Comparison of ENCODE assay signal across 18 cellular contexts in the genomic region with DNA sequence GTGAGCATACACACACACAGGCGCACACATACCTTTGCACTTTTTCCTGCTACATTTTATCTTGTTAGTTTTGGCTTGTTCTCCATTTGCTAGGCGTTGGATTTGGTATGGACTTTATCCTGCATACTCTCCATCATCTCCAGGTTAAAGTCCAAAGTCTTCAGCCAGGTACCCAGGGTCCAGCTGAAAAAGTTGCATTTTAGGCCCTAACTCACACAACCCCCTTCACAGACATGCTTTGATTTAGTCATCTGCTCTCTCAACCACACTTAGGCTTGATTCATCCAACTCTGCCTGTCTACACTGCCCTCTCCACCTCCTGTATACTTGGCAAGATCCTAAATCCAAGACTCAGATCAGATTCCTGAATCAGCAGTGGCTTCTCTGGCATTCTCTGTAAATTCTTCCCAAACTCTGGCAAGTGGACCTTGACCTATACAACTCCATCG. TPM values are rescaled to one million over a fixed set of nuclear protein-coding genes. Genes with fewer than 3 reads are reported as not detected.
"Had no signal": no experiment of that assay in that cellular context is flagged by ENCODE, and none has a peak within 500 bp of the region (broad histone marks: within the 10 kb centered on the region; RNA-seq: fewer than 3 reads in every experiment).

No MANE protein-coding gene starts in this region.

- H3K36me3 ChIP-seq: right atrium auricular region, upper lobe of left lung had no signal

- ATAC-seq: activated CD8-positive, alpha-beta memory T cell treated with anti-CD3 and anti-CD28 coated beads, Interleukin-2, amount 10 ng/mL, durations not matched to agents 7 days and 5 days; naive thymus-derived CD8-positive, alpha-beta T cell; T-cell had no signal

- H3K4me3 ChIP-seq: right atrium auricular region, skin epidermis, upper lobe of left lung had no signal

- H3K9me3 ChIP-seq: right atrium auricular region, upper lobe of left lung had no signal

- DNase-seq: activated CD4-positive, alpha-beta memory T cell treated with anti-CD3 and anti-CD28 coated beads for 36 hours; activated CD8-positive, alpha-beta memory T cell treated with anti-CD3 and anti-CD28 coated beads, Interleukin-2, amount 10 ng/mL, durations not matched to agents 7 days and 5 days; activated effector memory CD4-positive, alpha-beta T cell treated with Interleukin-2 at 50 U/mL for 16 hours; activated naive CD4-positive, alpha-beta T cell treated with anti-CD3 and anti-CD28 coated beads, Interleukin-2, amount 50 U/mL, for 16 hours; activated T-cell treated with anti-CD3 and anti-CD28 coated beads, Interleukin-2, amount 50 U/mL, for 1 hour; central memory CD4-positive, alpha-beta T cell; cortex of kidney; effector CD8-positive, alpha-beta T cell; foreskin melanocyte; head of caudate nucleus; naive thymus-derived CD8-positive, alpha-beta T cell; posterior cingulate gyrus; T-cell; upper lobe of left lung had no signal

- H3K4me1 ChIP-seq: right atrium auricular region had no signal

- FAIRE-seq: endothelial cell of umbilical vein had no signal

- H3K27ac ChIP-seq: right atrium auricular region, skin epidermis, upper lobe of left lung, VCaP had no signal

- H3K27me3 ChIP-seq: right atrium auricular region, upper lobe of left lung had no signal

RNA-seq across cellular contexts. Expression of a gene that starts 12.3 kb away (rescaled TPM):
- total RNA-seq: naive thymus-derived CD8-positive, alpha-beta T cell had no signal
- polyA plus RNA-seq: naive thymus-derived CD8-positive, alpha-beta T cell had no signal

RNA-seq across cellular contexts. Expression of a gene that starts 41.7 kb away (rescaled TPM):
- total RNA-seq: endothelial cell of umbilical vein; naive thymus-derived CD8-positive, alpha-beta T cell had no signal
- polyA plus RNA-seq: endothelial cell of umbilical vein had no signal
